Comparison of ENCODE assay signal across 10 cellular contexts in the genomic region with DNA sequence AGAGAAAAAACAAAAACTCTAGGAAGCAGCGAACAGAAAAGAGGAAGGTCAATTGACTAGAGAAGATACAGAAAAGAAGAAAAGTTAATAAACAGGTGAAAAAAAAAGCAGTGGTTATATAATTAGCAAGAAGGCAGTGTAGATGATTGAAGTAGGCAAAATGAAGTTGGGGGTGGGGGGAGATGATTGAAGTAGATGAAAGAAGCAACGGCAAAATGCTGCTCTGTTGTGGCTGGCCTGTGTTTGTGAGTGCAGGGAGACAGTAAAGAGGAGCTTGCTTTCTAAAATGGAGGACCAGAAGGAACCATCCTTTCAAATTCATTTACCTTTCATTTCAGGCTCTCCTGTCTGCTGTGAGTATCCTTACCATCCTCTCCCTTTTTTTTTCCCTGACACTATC. TPM values are rescaled to one million over a fixed set of nuclear protein-coding genes. Genes with fewer than 3 reads are reported as not detected.
DNase-seq lines count a peak whose midpoint lies in the region; ATAC-seq and TF ChIP-seq lines count a peak whose summit lies in the region.
"Had no signal": no experiment of that assay in that cellular context is flagged by ENCODE, and none has a peak within 500 bp of the region (broad histone marks: within the 10 kb centered on the region; RNA-seq: fewer than 3 reads in every experiment).

No MANE protein-coding gene starts in this region.

- in situ Hi-C loops in transverse colon (cut with MboI; ENCODE audit: low pct_ligation_motif_present in 1 of 4, low pct_unique_long_range_greater_than_20kb in 1 of 4, low sequenced_read_pairs in 3 of 4) = no loop called here

- CTCF ChIA-PET in activated CD8-positive, alpha-beta T cell treated with anti-CD3 and anti-CD28 coated beads, Interleukin-2, amount 10 ng/mL, durations not matched to agents 7 days and 5 days (lab: Charles Lee) = interaction anchor here (0.6 to 3.1 kb wide), 6 partner anchors 8 to 1725 kb away, joined by 3 to 24 read pairs (median 4); a partner anchor contains a TSS

- no peaks in the 10 kb centered on the region for H3K27me3 Mint-ChIP-seq in activated CD8-positive, alpha-beta T cell treated with anti-CD3 and anti-CD28 coated beads, Interleukin-2, amount 10 ng/mL, durations not matched to agents 7 days and 5 days (ENCODE audit: low read depth)

- DNase-seq in left ventricle myocardium inferior (no peak), cardiac septum (ENCODE audit: low spot score) (no peak), transverse colon (no peak), right cardiac atrium (no peak), globus pallidus (ENCODE audit: low spot score) (no peak)
- peak; percentile 77 for DNase-seq in activated CD8-positive, alpha-beta T cell treated with anti-CD3 and anti-CD28 coated beads, Interleukin-2, amount 10 ng/mL, durations not matched to agents 7 days and 5 days
- DNase-seq: psoas muscle had no signal

- no peak for TF ChIP-seq EP300 in transverse colon (IDR thresholded peaks at IDR 0.05; ENCODE audit: low read depth)

- peak overlapping the region; percentile 98 for H3K27ac Mint-ChIP-seq in activated CD8-positive, alpha-beta T cell treated with anti-CD3 and anti-CD28 coated beads, Interleukin-2, amount 10 ng/mL, durations not matched to agents 7 days and 5 days

- H3K36me3 ChIP-seq in left ventricle myocardium inferior (no peaks in the 10 kb centered on the region), transverse colon (no peaks in the 10 kb centered on the region)

- H3K36me3 Mint-ChIP-seq in activated CD8-positive, alpha-beta T cell treated with anti-CD3 and anti-CD28 coated beads, Interleukin-2, amount 10 ng/mL, durations not matched to agents 7 days and 5 days (ENCODE audit: low read depth) = peaks cover 56% of the 10 kb centered on the region

- H3K27ac ChIP-seq in left ventricle myocardium inferior (replicated peaks) (peak overlapping the region; percentile 36), layer of hippocampus (ENCODE audit: low read depth, low read length) (peak overlapping the region; percentile 35), transverse colon (peak overlapping the region; percentile 61 to 76 (median 68)), right cardiac atrium (ENCODE audit: low read length) (no peak overlapping the region)
- H3K27ac ChIP-seq: hepatocyte, psoas muscle had no signal

- POLR2A ChIA-PET in activated CD8-positive, alpha-beta T cell treated with anti-CD3 and anti-CD28 coated beads, Interleukin-2, amount 10 ng/mL, durations not matched to agents 7 days and 5 days (lab: Charles Lee) = interaction anchor here (0.7 to 5.5 kb wide), 5 partner anchors 11 to 206 kb away, joined by 3 to 185 read pairs (median 5); a partner anchor contains a TSS

- TF ChIP-seq CTCF in left ventricle myocardium inferior (IDR thresholded peaks at IDR 0.05; ENCODE audit: borderline replicate concordance) (no peak), transverse colon (IDR thresholded peaks at IDR 0.05) (no peak)

- H3K9me3 Mint-ChIP-seq in activated CD8-positive, alpha-beta T cell treated with anti-CD3 and anti-CD28 coated beads, Interleukin-2, amount 10 ng/mL, durations not matched to agents 7 days and 5 days (ENCODE audit: insufficient read depth) = peaks cover 7% of the 10 kb centered on the region

- H3K9me3 ChIP-seq in left ventricle myocardium inferior (replicated peaks) (no peaks in the 10 kb centered on the region), transverse colon (no peaks in the 10 kb centered on the region), right cardiac atrium (ENCODE audit: control insufficient read depth, low read length) (no peaks in the 10 kb centered on the region)
- H3K9me3 ChIP-seq: psoas muscle had no signal

- peak overlapping the region; percentile 2 for H3K4me3 ChIP-seq in left ventricle myocardium inferior
- peak overlapping the region in 1 of 4 donors; percentile 38 for H3K4me3 ChIP-seq in transverse colon
- no peak overlapping the region for H3K4me3 ChIP-seq in right cardiac atrium (ENCODE audit: low read length)
- H3K4me3 ChIP-seq: hepatocyte had no signal

- 69% methylated on average over 2 of the region's 2 CpGs for WGBS in transverse colon (ENCODE audit: low coverage in 1 of 2), 2 donors
- 50% methylated on average over 2 of the region's 2 CpGs for WGBS in right cardiac atrium

- no peak for TF ChIP-seq POLR2A in transverse colon (IDR thresholded peaks at IDR 0.05)

- peak overlapping the region; percentile 94 for H3K4me3 Mint-ChIP-seq in activated CD8-positive, alpha-beta T cell treated with anti-CD3 and anti-CD28 coated beads, Interleukin-2, amount 10 ng/mL, durations not matched to agents 7 days and 5 days

- peak; percentile 62 for ATAC-seq in activated CD8-positive, alpha-beta T cell treated with anti-CD3 and anti-CD28 coated beads, Interleukin-2, amount 10 ng/mL, durations not matched to agents 7 days and 5 days
- ATAC-seq in right cardiac atrium (no peak), GM18520 (IDR thresholded peaks at IDR 0.05; ENCODE audit: unreplicated experiment) (no peak)
- ATAC-seq: psoas muscle had no signal

- H3K27me3 ChIP-seq in left ventricle myocardium inferior (ENCODE audit: low read depth) = no peaks in the 10 kb centered on the region
- H3K27me3 ChIP-seq in layer of hippocampus (ENCODE audit: control insufficient read depth, insufficient read depth, low read length) = no peaks in the 10 kb centered on the region
- no peaks in the 10 kb centered on the region for H3K27me3 ChIP-seq in transverse colon
- no peaks in the 10 kb centered on the region for H3K27me3 ChIP-seq in right cardiac atrium (ENCODE audit: control insufficient read depth, insufficient read depth)
- H3K27me3 ChIP-seq: hepatocyte had no signal

- H3K4me1 ChIP-seq in left ventricle myocardium inferior (no peaks in the 10 kb centered on the region), transverse colon (peaks cover 0 to 37% (median 9%) of the 10 kb centered on the region in 4 donors), right cardiac atrium (ENCODE audit: control insufficient read depth, insufficient read depth, low read length) (no peaks in the 10 kb centered on the region)
- H3K4me1 ChIP-seq: psoas muscle had no signal

- peaks cover 43% of the 10 kb centered on the region for H3K4me1 Mint-ChIP-seq in activated CD8-positive, alpha-beta T cell treated with anti-CD3 and anti-CD28 coated beads, Interleukin-2, amount 10 ng/mL, durations not matched to agents 7 days and 5 days (ENCODE audit: low read depth)

- intact Hi-C loops in left ventricle myocardium inferior (cut with micrococcal nuclease) = no loop called here
- intact Hi-C loops in cardiac septum (cut with DNase I) = no loop called here
- intact Hi-C loops in transverse colon (cut with DNase I; ENCODE audit: low total_unique reads) = no loop called here
- intact Hi-C loops in right cardiac atrium (cut with DNase I) = no loop called here

RNA-seq across cellular contexts. Expression of a gene that starts 3.6 kb away (rescaled TPM):
- 2.7 TPM for total RNA-seq in left ventricle myocardium inferior
- 2.0 TPM for total RNA-seq in cardiac septum
- total RNA-seq in activated CD8-positive, alpha-beta T cell treated with anti-CD3 and anti-CD28 coated beads, Interleukin-2, amount 10 ng/mL, durations not matched to agents 7 days and 5 days = 10 to 100 TPM; 49.1 to 52.6 TPM
- total RNA-seq in transverse colon = 10 to 100 TPM in 1 of 4 donors, 1 to 10 TPM in 3; 1.4 to 21.0 (median 5.6) TPM
- 10 to 100 TPM in 1 of 4 donors, 1 to 10 TPM in 3; 2.5 to 10.4 (median 5.7) TPM for total RNA-seq in right cardiac atrium
- 2.0 TPM for polyA plus RNA-seq in right cardiac atrium
- total RNA-seq: hepatocyte had no signal
- polyA plus RNA-seq: hepatocyte had no signal

RNA-seq across cellular contexts. Expression of a gene that starts 11.2 kb away (rescaled TPM):
- total RNA-seq in left ventricle myocardium inferior (2.9 TPM), cardiac septum (2.2 TPM), transverse colon (1 to 10 TPM in 3 of 4 donors, not detected in 1; 3.7 to 9.4 (median 7.5) TPM), right cardiac atrium (1 to 10 TPM; 3.0 to 6.9 (median 4.2) TPM)
- total RNA-seq in activated CD8-positive, alpha-beta T cell treated with anti-CD3 and anti-CD28 coated beads, Interleukin-2, amount 10 ng/mL, durations not matched to agents 7 days and 5 days = 10 to 100 TPM; 40.4 to 44.2 TPM
- 2.2 TPM for polyA plus RNA-seq in right cardiac atrium

RNA-seq across cellular contexts. Expression of a gene that starts 13.2 kb away (rescaled TPM):
- total RNA-seq in left ventricle myocardium inferior = 0.25 TPM
- 0.62 TPM for total RNA-seq in cardiac septum
- total RNA-seq in activated CD8-positive, alpha-beta T cell treated with anti-CD3 and anti-CD28 coated beads, Interleukin-2, amount 10 ng/mL, durations not matched to agents 7 days and 5 days = under 1 TPM; 0.29 to 0.50 TPM
- not detected for total RNA-seq in transverse colon
- not detected for total RNA-seq in right cardiac atrium
- 0.14 TPM for polyA plus RNA-seq in right cardiac atrium
- total RNA-seq: hepatocyte, psoas muscle had no signal
